ENCODE assay signal across 1 cellular context in the genomic region with DNA sequence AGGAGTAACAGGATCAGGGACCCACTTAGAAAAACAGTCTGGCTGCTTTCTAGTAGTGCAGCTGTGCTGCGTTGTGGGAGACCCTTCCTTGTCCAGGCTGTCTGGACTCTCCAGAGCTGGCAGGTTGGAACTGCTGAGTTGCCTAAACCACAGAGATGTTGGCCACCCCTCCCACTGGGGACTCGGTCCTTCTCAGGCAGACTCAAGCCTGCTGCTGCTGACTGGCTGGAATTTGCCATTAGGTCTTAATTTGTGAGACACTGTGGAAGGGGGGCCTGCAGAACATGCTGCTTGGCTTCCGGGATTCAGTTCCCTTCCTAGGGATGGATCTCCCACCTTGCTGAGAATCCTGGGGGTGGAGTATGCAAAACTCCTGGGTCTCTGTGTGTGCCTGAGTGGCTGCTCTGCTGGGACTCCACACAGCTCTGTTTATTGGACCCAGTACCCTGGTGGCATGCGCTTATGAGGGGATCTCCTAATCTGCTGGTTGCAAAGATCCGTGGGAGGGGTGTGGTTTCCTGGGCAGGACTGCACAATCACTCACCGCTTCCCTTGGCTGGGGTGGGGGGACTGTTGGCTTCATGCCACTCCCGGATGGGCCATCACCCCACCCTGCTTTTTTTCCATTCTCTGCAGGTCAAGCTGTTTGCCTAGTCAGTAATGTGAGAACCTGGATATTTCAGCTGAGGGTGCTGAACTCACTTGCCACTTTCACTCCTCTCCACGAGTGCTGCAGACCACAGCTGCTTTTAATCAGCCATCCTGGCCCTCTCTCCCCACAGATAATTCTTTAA.
TF ChIP-seq lines count a peak whose summit lies in the region.

No MANE protein-coding gene starts in this region.

TF ChIP-seq in GM12878, 131 proteins besides CTCF, POLR2A, EP300 and RAD21 (continued from another document):
- TF ChIP-seq, protein P1, sequence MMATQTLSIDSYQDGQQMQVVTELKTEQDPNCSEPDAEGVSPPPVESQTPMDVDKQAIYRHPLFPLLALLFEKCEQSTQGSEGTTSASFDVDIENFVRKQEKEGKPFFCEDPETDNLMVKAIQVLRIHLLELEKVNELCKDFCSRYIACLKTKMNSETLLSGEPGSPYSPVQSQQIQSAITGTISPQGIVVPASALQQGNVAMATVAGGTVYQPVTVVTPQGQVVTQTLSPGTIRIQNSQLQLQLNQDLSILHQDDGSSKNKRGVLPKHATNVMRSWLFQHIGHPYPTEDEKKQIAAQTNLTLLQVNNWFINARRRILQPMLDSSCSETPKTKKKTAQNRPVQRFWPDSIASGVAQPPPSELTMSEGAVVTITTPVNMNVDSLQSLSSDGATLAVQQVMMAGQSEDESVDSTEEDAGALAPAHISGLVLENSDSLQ (IDR thresholded peaks at IDR 0.05): peak; percentile 29; the same call in 1 of the 2 replicates
- TF ChIP-seq GABPA (IDR thresholded peaks at IDR 0.05; ENCODE audit: low read depth) (no peak), BHLHE40 (IDR thresholded peaks at IDR 0.05; ENCODE audit: borderline replicate concordance in 1 of 2, low read depth in 2 of 2, low read length in 1 of 2) (peak in 1 of 2 experiments; percentile 70; a peak in 1 of 4 replicates), TCF3 (IDR thresholded peaks at IDR 0.05; ENCODE audit: borderline replicate concordance, insufficient read depth, low read depth, low read length) (no peak), PAX8 (IDR thresholded peaks at IDR 0.05) (no peak), ESRRA (IDR thresholded peaks at IDR 0.05; ENCODE audit: low read length) (no peak), LARP7 (IDR thresholded peaks at IDR 0.05) (0 out of 2 replicates have a peak, but pooled peaks have one; percentile 53), SREBF1 (IDR thresholded peaks at IDR 0.05; ENCODE audit: low read length) (no peak), ZNF622 (IDR thresholded peaks at IDR 0.05) (no peak), ETV6 (conservative IDR thresholded peaks at IDR 0.05 in 1 of 2, IDR thresholded peaks at IDR 0.05 in 1 of 2; ENCODE audit: borderline replicate concordance in 1 of 2, low read depth in 1 of 2) (no peak), YBX1 (IDR thresholded peaks at IDR 0.05) (no peak), ZSCAN29 (IDR thresholded peaks at IDR 0.05) (no peak), CHD1 (IDR thresholded peaks at IDR 0.05; ENCODE audit: low read depth, low read length) (no peak)
- TF ChIP-seq, protein P2, sequence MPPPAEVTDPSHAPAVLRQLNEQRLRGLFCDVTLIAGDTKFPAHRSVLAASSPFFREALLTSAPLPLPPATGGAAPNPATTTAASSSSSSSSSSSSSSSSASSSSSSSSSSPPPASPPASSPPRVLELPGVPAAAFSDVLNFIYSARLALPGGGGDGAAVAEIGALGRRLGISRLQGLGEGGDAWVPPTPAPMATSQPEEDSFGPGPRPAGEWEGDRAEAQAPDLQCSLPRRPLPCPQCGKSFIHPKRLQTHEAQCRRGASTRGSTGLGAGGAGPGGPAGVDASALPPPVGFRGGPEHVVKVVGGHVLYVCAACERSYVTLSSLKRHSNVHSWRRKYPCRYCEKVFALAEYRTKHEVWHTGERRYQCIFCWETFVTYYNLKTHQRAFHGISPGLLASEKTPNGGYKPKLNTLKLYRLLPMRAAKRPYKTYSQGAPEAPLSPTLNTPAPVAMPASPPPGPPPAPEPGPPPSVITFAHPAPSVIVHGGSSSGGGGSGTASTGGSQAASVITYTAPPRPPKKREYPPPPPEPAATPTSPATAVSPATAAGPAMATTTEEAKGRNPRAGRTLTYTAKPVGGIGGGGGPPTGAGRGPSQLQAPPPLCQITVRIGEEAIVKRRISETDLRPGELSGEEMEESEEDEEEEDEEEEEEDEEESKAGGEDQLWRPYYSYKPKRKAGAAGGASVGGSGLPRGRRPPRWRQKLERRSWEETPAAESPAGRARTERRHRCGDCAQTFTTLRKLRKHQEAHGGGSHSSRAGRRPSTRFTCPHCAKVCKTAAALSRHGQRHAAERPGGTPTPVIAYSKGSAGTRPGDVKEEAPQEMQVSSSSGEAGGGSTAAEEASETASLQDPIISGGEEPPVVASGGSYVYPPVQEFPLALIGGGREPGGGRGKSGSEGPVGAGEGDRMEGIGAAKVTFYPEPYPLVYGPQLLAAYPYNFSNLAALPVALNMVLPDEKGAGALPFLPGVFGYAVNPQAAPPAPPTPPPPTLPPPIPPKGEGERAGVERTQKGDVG (CRISPR knock-in tag; IDR thresholded peaks at IDR 0.05): no peak
- TF ChIP-seq, protein P3, sequence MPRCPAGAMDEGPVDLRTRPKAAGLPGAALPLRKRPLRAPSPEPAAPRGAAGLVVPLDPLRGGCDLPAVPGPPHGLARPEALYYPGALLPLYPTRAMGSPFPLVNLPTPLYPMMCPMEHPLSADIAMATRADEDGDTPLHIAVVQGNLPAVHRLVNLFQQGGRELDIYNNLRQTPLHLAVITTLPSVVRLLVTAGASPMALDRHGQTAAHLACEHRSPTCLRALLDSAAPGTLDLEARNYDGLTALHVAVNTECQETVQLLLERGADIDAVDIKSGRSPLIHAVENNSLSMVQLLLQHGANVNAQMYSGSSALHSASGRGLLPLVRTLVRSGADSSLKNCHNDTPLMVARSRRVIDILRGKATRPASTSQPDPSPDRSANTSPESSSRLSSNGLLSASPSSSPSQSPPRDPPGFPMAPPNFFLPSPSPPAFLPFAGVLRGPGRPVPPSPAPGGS (IDR thresholded peaks at IDR 0.05; ENCODE audit: borderline replicate concordance, insufficient read depth, low read depth, low read length, poor library complexity, severe bottlenecking): peak; percentile 27
